Comparison of ENCODE assay signal across 14 cellular contexts in genomic region chr6:56863366-56863765, GRCh38.
DNase-seq lines count a peak whose midpoint lies in the region; ATAC-seq, FAIRE-seq and TF ChIP-seq lines count a peak whose summit lies in the region.
"Had no signal": no experiment of that assay in that cellular context is flagged by ENCODE, and none has a peak within 500 bp of the region (broad histone marks: within the 10 kb centered on the region; RNA-seq: fewer than 3 reads in every experiment).

No MANE protein-coding gene starts in this region.

- H2AK5ac ChIP-seq in IMR-90 (ENCODE audit: low read depth, low read length), result peak overlapping the region; percentile 73; the same call in 1 of the 2 replicates

- dilution Hi-C loops in IMR-90 (cut with HindIII; ENCODE audit: low sequenced_read_pairs, unreplicated experiment), result no loop called here

- H3K79me1 ChIP-seq in IMR-90 (ENCODE audit: low read depth in 1 of 2, low read length in 2 of 2), result peaks cover 15 to 77% of the 10 kb centered on the region in 2 experiments; a peak in 3 of 4 replicates

- H3K27me3 Mint-ChIP-seq in activated naive CD4-positive, alpha-beta T cell treated with anti-CD3 and anti-CD28 coated beads, Interleukin-2, amount 10 ng/mL, durations not matched to agents 7 days and 5 days, result peaks cover 15% of the 10 kb centered on the region

- H3K4me1 Mint-ChIP-seq in activated naive CD4-positive, alpha-beta T cell treated with anti-CD3 and anti-CD28 coated beads, Interleukin-2, amount 10 ng/mL, durations not matched to agents 7 days and 5 days, result no peaks in the 10 kb centered on the region
- H3K4me1 Mint-ChIP-seq: central memory CD8-positive, alpha-beta T cell had no signal

- peak overlapping the region; percentile 85 for H3K14ac ChIP-seq in IMR-90 (replicated peaks; ENCODE audit: low read depth, low read length)

- H3K23ac ChIP-seq in IMR-90 (ENCODE audit: low read depth, low read length), result peak overlapping the region; percentile 50; the same call in 1 of the 2 replicates

- H3K4me3 ChIP-seq in IMR-90 (ENCODE audit: insufficient read depth, low read depth, low read length) (no peak overlapping the region), GM12878 (no peak overlapping the region), left lung (no peak overlapping the region)
- H3K4me3 ChIP-seq: HAP-1 had no signal

- no peak for TF ChIP-seq RAD21 in IMR-90 (IDR thresholded peaks at IDR 0.05; ENCODE audit: low read length)
- no peak for TF ChIP-seq RAD21 in GM12878 (IDR thresholded peaks at IDR 0.05; ENCODE audit: insufficient read depth, low read depth, low read length)

- TF ChIP-seq POLR2A in IMR-90 (IDR thresholded peaks at IDR 0.05; ENCODE audit: low read depth, low read length) (no peak), GM12878 (IDR thresholded peaks at IDR 0.05; ENCODE audit: low read depth, low read length) (no peak)

- H3K9me3 Mint-ChIP-seq in activated naive CD4-positive, alpha-beta T cell treated with anti-CD3 and anti-CD28 coated beads, Interleukin-2, amount 10 ng/mL, durations not matched to agents 7 days and 5 days, result no peaks in the 10 kb centered on the region
- H3K9me3 Mint-ChIP-seq: central memory CD8-positive, alpha-beta T cell had no signal

- in situ Hi-C loops in ACHN (cut with HindIII; ENCODE audit: low pct_ligation_motif_present, low pct_unique_long_range_greater_than_20kb, low sequenced_read_pairs), result no loop called here
- in situ Hi-C loops in IMR-90 (cut with MboI; ENCODE audit: low sequenced_read_pairs), result loop anchor here (25.0 kb wide), 1 partner anchor 501 kb away; no protein-coding TSS in a partner anchor
- in situ Hi-C loops in GM12878 (cut with MboI), result loop anchor here (5.0 to 10.0 kb wide), 2 partner anchors 216 to 509 kb away; no protein-coding TSS in a partner anchor

- POLR2A ChIA-PET in IMR-90 (lab: Charles Lee; ENCODE audit: unreplicated experiment) (interaction anchor here (0.6 kb wide), 1 partner anchor 210 kb away, joined by 3 read pairs; no protein-coding TSS in a partner anchor), GM12878 (lab: Charles Lee) (no interaction called here)

- peak overlapping the region; percentile 64; the same call in 1 of the 2 replicates for H3K4me2 ChIP-seq in IMR-90 (ENCODE audit: low read depth, low read length)
- H3K4me2 ChIP-seq in GM12878 (ENCODE audit: control insufficient read depth, insufficient read depth), result no peak overlapping the region

- RAD21 ChIA-PET in GM12878 (lab: Charles Lee; ENCODE audit: unreplicated experiment), result interaction anchor here (1.2 to 6.2 kb wide), 3 partner anchors 11 to 40 kb away, joined by 3 to 39 read pairs (median 27); no protein-coding TSS in a partner anchor

- H3K56ac ChIP-seq in IMR-90 (ENCODE audit: extremely low read depth, insufficient read depth, low read length), result peak overlapping the region; percentile 37; the same call in 1 of the 2 replicates

- peak overlapping the region; percentile 94 for H3K4ac ChIP-seq in IMR-90 (ENCODE audit: low read depth, low read length)

- H4K91ac ChIP-seq in IMR-90 (ENCODE audit: insufficient read depth, low read depth, low read length), result peak overlapping the region; percentile 60

- DNase-seq in ACHN (peak; percentile 80), IMR-90 (peak; percentile 89), GM12878 (ENCODE audit: low read depth, low spot score) (no peak), left lung (no peak), NCI-H82 (lab: John Stamatoyannopoulos, UW) (no peak), AML-193 (lab: John Stamatoyannopoulos, UW) (no peak)
- no peak for DNase-seq in activated T-cell treated with anti-CD3 and anti-CD28 coated beads, Interleukin-2, amount 50 U/mL, for 48 hours
- DNase-seq in activated naive CD4-positive, alpha-beta T cell treated with anti-CD3 and anti-CD28 coated beads, Interleukin-2, amount 10 ng/mL, durations not matched to agents 7 days and 5 days, result no peak
- DNase-seq: glutamatergic neuron; NCI-H1417; stimulated activated CD4-positive, alpha-beta T cell treated with anti-CD3 and anti-CD28 coated beads, Interleukin-12 subunit alpha, Interleukin-12 subunit beta, amount 100 ng/mL, for 4 hours had no signal

- H3K9ac ChIP-seq in IMR-90 (ENCODE audit: low read depth, low read length) (no peak overlapping the region), GM12878 (ENCODE audit: control insufficient read depth, insufficient read depth, low read length) (no peak overlapping the region)

- H3K9me1 ChIP-seq in IMR-90 (ENCODE audit: insufficient read depth, low read length), result peaks cover 27% of the 10 kb centered on the region

- H2AK9ac ChIP-seq in IMR-90 (replicated peaks; ENCODE audit: low read depth, low read length, poor library complexity), result no peak overlapping the region

- H3K27me3 ChIP-seq in IMR-90 (ENCODE audit: control insufficient read depth, insufficient read depth, low read length), result no peaks in the 10 kb centered on the region
- no peaks in the 10 kb centered on the region for H3K27me3 ChIP-seq in GM12878 (replicated peaks in 1 of 2; ENCODE audit: control insufficient read depth in 2 of 2, insufficient read depth in 2 of 2, low read length in 1 of 2)
- no peaks in the 10 kb centered on the region for H3K27me3 ChIP-seq in left lung

- peaks cover 27% of the 10 kb centered on the region for H3K4me1 ChIP-seq in IMR-90 (ENCODE audit: control insufficient read depth, insufficient read depth, low read length)
- H3K4me1 ChIP-seq in GM12878 (ENCODE audit: control insufficient read depth, insufficient read depth, low read length), result peaks cover 21% of the 10 kb centered on the region
- H3K4me1 ChIP-seq in left lung, result peaks cover 0 to 14% of the 10 kb centered on the region in 2 donors

- peak overlapping the region; percentile 33; the same call in 1 of the 2 replicates for H3K27ac ChIP-seq in IMR-90 (ENCODE audit: insufficient read depth, low read length)
- no peak overlapping the region for H3K27ac ChIP-seq in GM12878 (ENCODE audit: control insufficient read depth, insufficient read depth)
- no peak overlapping the region for H3K27ac ChIP-seq in left lung

- intact Hi-C loops in IMR-90 (cut with micrococcal nuclease) (no loop called here), GM12878 (cut with micrococcal nuclease; ENCODE audit: unreplicated experiment) (no loop called here), left lung (cut with DNase I) (no loop called here)

- peak overlapping the region; percentile 95 for H2BK5ac ChIP-seq in IMR-90 (ENCODE audit: low read depth, low read length, poor library complexity, severe bottlenecking)

- H4K5ac ChIP-seq in IMR-90 (ENCODE audit: low read depth, low read length), result peak overlapping the region; percentile 60; the same call in 1 of the 2 replicates

- WGBS in IMR-90 (ENCODE audit: extremely low coverage in 2 of 2, insufficient read length in 1 of 2), 2 experiments, result no CpG with 5 or more reads among the region's 1 CpG
- 92% methylated on average over 1 of the region's 1 CpG for WGBS in GM12878 (ENCODE audit: insufficient coverage, insufficient replicate concordance, low lambda C conversion rate, missing lambda C conversion rate)

- SMC1A ChIA-PET in GM12878 (lab: Charles Lee; ENCODE audit: uncharacterized antibody, unreplicated experiment), result interaction anchor here (1.0 to 5.9 kb wide), 6 partner anchors 8 to 154 kb away, joined by 4 to 28 read pairs (median 6); no protein-coding TSS in a partner anchor

- H2BK20ac ChIP-seq in IMR-90 (ENCODE audit: low read depth, low read length), result peak overlapping the region; percentile 82; the same call in 1 of the 2 replicates

- no peaks in the 10 kb centered on the region for H4K20me1 ChIP-seq in IMR-90 (ENCODE audit: insufficient read depth, low read length)
- H4K20me1 ChIP-seq in GM12878 (ENCODE audit: control insufficient read depth, insufficient read depth), result no peaks in the 10 kb centered on the region

- no TSS peak for BruUV-seq in IMR-90 (replicated peaks; lab: Mats Ljungman, UMichigan)
- BruUV-seq in GM12878 (replicated peaks; lab: Mats Ljungman, UMichigan), result no TSS peak

- peak overlapping the region; percentile 87 for H2BK120ac ChIP-seq in IMR-90 (ENCODE audit: low read depth, low read length)

- H3K36me3 Mint-ChIP-seq in activated naive CD4-positive, alpha-beta T cell treated with anti-CD3 and anti-CD28 coated beads, Interleukin-2, amount 10 ng/mL, durations not matched to agents 7 days and 5 days, result no peaks in the 10 kb centered on the region

- H3K9me3 ChIP-seq in IMR-90 (ENCODE audit: control insufficient read depth, insufficient read depth, low read length) (no peaks in the 10 kb centered on the region), GM12878 (replicated peaks; ENCODE audit: control insufficient read depth, insufficient read depth, low read length) (no peaks in the 10 kb centered on the region), left lung (no peaks in the 10 kb centered on the region)
- H3K9me3 ChIP-seq: HAP-1 had no signal

- TF ChIP-seq CTCF in IMR-90 (conservative IDR thresholded peaks at IDR 0.05; ENCODE audit: low read depth, low read length) (no peak), GM12878 (IDR thresholded peaks at IDR 0.05 in 2 of 3, conservative IDR thresholded peaks at IDR 0.05 in 1 of 3; ENCODE audit: control insufficient read depth in 2 of 3, extremely low read depth in 1 of 3, insufficient read depth in 1 of 3, low read depth in 3 of 3, low read length in 3 of 3) (no peak), left lung (IDR thresholded peaks at IDR 0.05) (no peak)

- H3K36me3 ChIP-seq in IMR-90 (ENCODE audit: control insufficient read depth, insufficient read depth, low read length) (peaks cover 5% of the 10 kb centered on the region), GM12878 (ENCODE audit: control insufficient read depth in 2 of 2, insufficient read depth in 2 of 2, low read length in 1 of 2) (no peaks in the 10 kb centered on the region; a peak in 1 of 4 replicates), left lung (no peaks in the 10 kb centered on the region)
- H3K36me3 ChIP-seq: HAP-1 had no signal

- H3K27ac Mint-ChIP-seq in activated naive CD4-positive, alpha-beta T cell treated with anti-CD3 and anti-CD28 coated beads, Interleukin-2, amount 10 ng/mL, durations not matched to agents 7 days and 5 days, result no peak overlapping the region

- CTCF ChIA-PET in IMR-90 (lab: Yijun Ruan, JAX), result interaction anchor here (0.6 to 3.6 kb wide), 5 partner anchors 11 to 809 kb away, joined by 3 to 21 read pairs (median 3); no protein-coding TSS in a partner anchor
- CTCF ChIA-PET in GM12878 (lab: Yijun Ruan, JAX), result interaction anchor here (0.6 to 4.8 kb wide), 8 partner anchors 9 to 154 kb away, joined by 3 to 49 read pairs (median 4); no protein-coding TSS in a partner anchor
- CTCF ChIA-PET in activated naive CD4-positive, alpha-beta T cell treated with anti-CD3 and anti-CD28 coated beads, Interleukin-2, amount 10 ng/mL, durations not matched to agents 7 days and 5 days (lab: Charles Lee), result interaction anchor here (3.0 kb wide), 1 partner anchor 12 kb away, joined by 8 read pairs; no protein-coding TSS in a partner anchor

- peak overlapping the region; percentile 30 to 73; a peak in 2 of 4 replicates for H4K8ac ChIP-seq in IMR-90 (ENCODE audit: low read depth in 2 of 2, low read length in 2 of 2)

- no peak for FAIRE-seq in GM12878 (lab: Jason Lieb, UNC)
- FAIRE-seq: TTC549 had no signal

- ATAC-seq in IMR-90 (ENCODE audit: low read depth), result peak; percentile 82
- ATAC-seq in GM12878, result 0 out of 3 replicates have a peak, but pooled peaks have one; percentile 32
- ATAC-seq in left lung, result peak; percentile 77

- H2AFZ ChIP-seq in IMR-90 (replicated peaks; ENCODE audit: low read length, poor library complexity), result no peak overlapping the region
- H2AFZ ChIP-seq in GM12878 (ENCODE audit: control insufficient read depth, low read depth, low read length), result no peak overlapping the region

- 0 out of 3 replicates have a peak overlapping the region, but pooled peaks have one; percentile 22 for H2BK15ac ChIP-seq in IMR-90 (ENCODE audit: low read depth, low read length)

- no peak for TF ChIP-seq EP300 in GM12878 (IDR thresholded peaks at IDR 0.05; ENCODE audit: borderline replicate concordance in 1 of 2, control insufficient read depth in 1 of 2, low read depth in 2 of 2, low read length in 2 of 2)

- H3K4me3 Mint-ChIP-seq in activated naive CD4-positive, alpha-beta T cell treated with anti-CD3 and anti-CD28 coated beads, Interleukin-2, amount 10 ng/mL, durations not matched to agents 7 days and 5 days, result no peak overlapping the region
- H3K4me3 Mint-ChIP-seq: central memory CD8-positive, alpha-beta T cell had no signal

- no peaks in the 10 kb centered on the region for H3K79me2 ChIP-seq in GM12878 (ENCODE audit: control insufficient read depth, insufficient read depth, low read length)

- peak overlapping the region; percentile 87; the same call in 1 of the 2 replicates for H3K18ac ChIP-seq in IMR-90 (ENCODE audit: low read depth, low read length)

Comparison
In these comparisons a context has a peak if more than half of its experiments do, and no peak if none do; other contexts are left out.
1. DNase-seq: peak in ACHN (single experiment) and IMR-90 (single experiment); none in GM12878 (single experiment), left lung (0 of 2), NCI-H82 (single experiment), activated T-cell treated with anti-CD3 and anti-CD28 coated beads, Interleukin-2, amount 50 U/mL, for 48 hours (0 of 2), AML-193 (0 of 2) and activated naive CD4-positive, alpha-beta T cell treated with anti-CD3 and anti-CD28 coated beads, Interleukin-2, amount 10 ng/mL, durations not matched to agents 7 days and 5 days (single experiment).
2. ATAC-seq: peak in every context shown above with its lines; median percentile 82 in IMR-90; 77 in left lung; 32 in GM12878.